In genomic region chr13:30526612-30527217, GRCh38 we compare ENCODE assay signal across 20 cellular contexts.
DNase-seq lines count a peak whose midpoint lies in the region; ATAC-seq, FAIRE-seq and TF ChIP-seq lines count a peak whose summit lies in the region.
"Had no signal": no experiment of that assay in that cellular context is flagged by ENCODE, and none has a peak within 500 bp of the region (broad histone marks: within the 10 kb centered on the region; RNA-seq: fewer than 3 reads in every experiment).

No MANE protein-coding gene starts in this region.

- no peaks in the 10 kb centered on the region for H3K27me3 ChIP-seq in GM23338 (ENCODE audit: insufficient read depth)
- no peaks in the 10 kb centered on the region for H3K27me3 ChIP-seq in astrocyte (ENCODE audit: insufficient read depth, low read length)
- no peaks in the 10 kb centered on the region for H3K27me3 ChIP-seq in trophoblast cell (ENCODE audit: insufficient read depth, low read length)
- H3K27me3 ChIP-seq: gastrocnemius medialis, tibial nerve had no signal

- H3K27ac Mint-ChIP-seq in GM23338 (no peak overlapping the region; the same call in 1 of the 2 replicates), astrocyte (ENCODE audit: unreplicated experiment) (no peak overlapping the region), natural killer cell (no peak overlapping the region)
- H3K27ac Mint-ChIP-seq: stimulated activated naive CD8-positive, alpha-beta T cell treated with anti-CD3 and anti-CD28 coated beads, Interleukin-15, Interleukin-2, amounts not matched to agents 100 ng/mL and 50 ng/mL, for 24 hours had no signal

- H3K36me3 Mint-ChIP-seq in GM23338 (ENCODE audit: low read depth) (no peaks in the 10 kb centered on the region), astrocyte (ENCODE audit: low read depth, unreplicated experiment) (no peaks in the 10 kb centered on the region), natural killer cell (no peaks in the 10 kb centered on the region)

- H3K23ac ChIP-seq in trophoblast cell (ENCODE audit: low read length) = no peak overlapping the region

- H3K4me2 ChIP-seq in GM23338 (no peak overlapping the region), astrocyte (ENCODE audit: low read length) (no peak overlapping the region), trophoblast cell (ENCODE audit: low read length) (peak overlapping the region; percentile 40)
- H3K4me2 ChIP-seq: KMS-11 had no signal

- H3K27ac ChIP-seq in GM23338 (ENCODE audit: low read depth) (no peak overlapping the region), astrocyte (ENCODE audit: low read depth, low read length) (no peak overlapping the region), trophoblast cell (ENCODE audit: low read depth, low read length) (peak overlapping the region; percentile 48)
- H3K27ac ChIP-seq: gastrocnemius medialis, KMS-11, tibial nerve had no signal

- H2BK120ac ChIP-seq in trophoblast cell (ENCODE audit: insufficient read depth, low read length, poor library complexity) = peak overlapping the region; percentile 35

- H3K4me3 ChIP-seq in GM23338 (no peak overlapping the region), astrocyte (ENCODE audit: insufficient read depth, low read depth, low read length) (no peak overlapping the region), trophoblast cell (ENCODE audit: low read depth, low read length) (no peak overlapping the region)
- H3K4me3 ChIP-seq: gastrocnemius medialis had no signal

- H3K4me3 Mint-ChIP-seq in GM23338 (no peak overlapping the region), astrocyte (ENCODE audit: unreplicated experiment) (no peak overlapping the region), natural killer cell (no peak overlapping the region)
- H3K4me3 Mint-ChIP-seq: stimulated activated naive CD8-positive, alpha-beta T cell treated with anti-CD3 and anti-CD28 coated beads, Interleukin-15, Interleukin-2, amounts not matched to agents 100 ng/mL and 50 ng/mL, for 24 hours had no signal

- H3K4me1 ChIP-seq in GM23338 (ENCODE audit: insufficient read depth) = 0 out of 2 replicates have a peak, but pooled peaks cover 3% of the 10 kb centered on the region
- H3K4me1 ChIP-seq in astrocyte (ENCODE audit: insufficient read depth, low read length) = no peaks in the 10 kb centered on the region
- peaks cover 7 to 9% of the 10 kb centered on the region in 2 experiments for H3K4me1 ChIP-seq in trophoblast cell (ENCODE audit: control insufficient read depth in 1 of 2, insufficient read depth in 2 of 2, low read length in 2 of 2)
- H3K4me1 ChIP-seq: gastrocnemius medialis, tibial nerve had no signal

- H3K9me3 Mint-ChIP-seq in GM23338 = no peaks in the 10 kb centered on the region; the same call in 2 of the 3 replicates
- no peaks in the 10 kb centered on the region for H3K9me3 Mint-ChIP-seq in astrocyte (ENCODE audit: unreplicated experiment)
- H3K9me3 Mint-ChIP-seq in natural killer cell = no peaks in the 10 kb centered on the region
- H3K9me3 Mint-ChIP-seq: stimulated activated naive CD8-positive, alpha-beta T cell treated with anti-CD3 and anti-CD28 coated beads, Interleukin-15, Interleukin-2, amounts not matched to agents 100 ng/mL and 50 ng/mL, for 24 hours had no signal

- no peak overlapping the region for H3K4ac ChIP-seq in trophoblast cell (ENCODE audit: low read depth, low read length)

- no peak overlapping the region for H3K9ac ChIP-seq in astrocyte (ENCODE audit: low read length)
- no peak overlapping the region for H3K9ac ChIP-seq in trophoblast cell (ENCODE audit: low read length)
- H3K9ac ChIP-seq: KMS-11 had no signal

- no peak overlapping the region for H3K14ac ChIP-seq in trophoblast cell (ENCODE audit: low read length)

- peak overlapping the region; percentile 62 for H2BK12ac ChIP-seq in trophoblast cell (ENCODE audit: low read length)

- no CpG with 5 or more reads among the region's 16 CpGs for whole genome bisulfite sequencing in trophoblast cell (ENCODE audit: extremely low coverage, insufficient coverage, insufficient read length)

- H2AFZ ChIP-seq in GM23338 = peak overlapping the region; percentile 74
- H2AFZ ChIP-seq in astrocyte (ENCODE audit: low read depth, low read length) = peak overlapping the region; percentile 5
- H2AFZ ChIP-seq in trophoblast cell (ENCODE audit: insufficient read depth, low read length, poor library complexity) = no peak overlapping the region

- FAIRE-seq in astrocyte (lab: Jason Lieb, UNC) = no peak
- FAIRE-seq: endometrium, TTC549 had no signal

- no peak for TF ChIP-seq CTCF in GM23338 (conservative IDR thresholded peaks at IDR 0.05; ENCODE audit: low read depth in 2 of 2)
- no peak for TF ChIP-seq CTCF in astrocyte (IDR thresholded peaks at IDR 0.05; ENCODE audit: insufficient read depth, low read depth, low read length)
- no peak for TF ChIP-seq CTCF in natural killer cell (IDR thresholded peaks at IDR 0.05)

- H3K79me2 ChIP-seq in GM23338 (replicated peaks; ENCODE audit: insufficient read depth) = no peaks in the 10 kb centered on the region
- no peaks in the 10 kb centered on the region for H3K79me2 ChIP-seq in astrocyte (ENCODE audit: insufficient read depth, low read length)
- no peaks in the 10 kb centered on the region for H3K79me2 ChIP-seq in trophoblast cell (ENCODE audit: control insufficient read depth, insufficient read depth, low read length, poor library complexity)

- H3K4me1 Mint-ChIP-seq in GM23338 = peaks cover 5% of the 10 kb centered on the region; the same call in 2 of the 3 replicates
- H3K4me1 Mint-ChIP-seq in astrocyte (ENCODE audit: low read depth, unreplicated experiment) = no peaks in the 10 kb centered on the region
- no peaks in the 10 kb centered on the region for H3K4me1 Mint-ChIP-seq in natural killer cell

- H4K91ac ChIP-seq in trophoblast cell (ENCODE audit: low read depth, low read length) = peak overlapping the region; percentile 39

- peak overlapping the region; percentile 3 for H2BK5ac ChIP-seq in trophoblast cell (ENCODE audit: low read depth, low read length, poor library complexity)

- intact Hi-C loops in natural killer cell (cut with micrococcal nuclease) = no loop called here

- ATAC-seq in GM23338 = peak; percentile 57
- no peak for ATAC-seq in natural killer cell
- no peak for ATAC-seq in HG02840 (IDR thresholded peaks at IDR 0.05; ENCODE audit: low FRiP score, unreplicated experiment)
- ATAC-seq: gastrocnemius medialis had no signal

- H4K20me1 ChIP-seq in GM23338 (replicated peaks; ENCODE audit: insufficient read depth) (no peaks in the 10 kb centered on the region), astrocyte (ENCODE audit: insufficient read depth, low read length) (no peaks in the 10 kb centered on the region)

- no peak overlapping the region for H4K8ac ChIP-seq in trophoblast cell (ENCODE audit: low read depth, low read length)

- H3K9me3 ChIP-seq in astrocyte (ENCODE audit: insufficient read depth, low read depth, low read length) = no peaks in the 10 kb centered on the region
- H3K9me3 ChIP-seq in trophoblast cell (ENCODE audit: insufficient read depth, low read depth, low read length) = no peaks in the 10 kb centered on the region
- H3K9me3 ChIP-seq: gastrocnemius medialis, tibial nerve had no signal

- H3K18ac ChIP-seq in trophoblast cell (ENCODE audit: low read length) = no peak overlapping the region

- H3K27me3 Mint-ChIP-seq in GM23338 (ENCODE audit: insufficient read depth, low read depth, poor library complexity) (peaks cover 2% of the 10 kb centered on the region), astrocyte (ENCODE audit: low read depth, unreplicated experiment) (peaks cover 5% of the 10 kb centered on the region), natural killer cell (ENCODE audit: low read depth in 2 of 2) (peaks cover 0 to 6% of the 10 kb centered on the region in 2 donors)
- H3K27me3 Mint-ChIP-seq: stimulated activated naive CD8-positive, alpha-beta T cell treated with anti-CD3 and anti-CD28 coated beads, Interleukin-15, Interleukin-2, amounts not matched to agents 100 ng/mL and 50 ng/mL, for 24 hours had no signal

- H3F3A ChIP-seq in GM23338 (replicated peaks; ENCODE audit: low read depth) = no peaks in the 10 kb centered on the region

- no peak overlapping the region for H2AK5ac ChIP-seq in trophoblast cell (ENCODE audit: low read length)

- peak; percentile 26 for DNase-seq in GM23338 (ENCODE audit: low spot score)
- DNase-seq in astrocyte (ENCODE audit: low read depth) = no peak
- peak; percentile 12 for DNase-seq in foreskin melanocyte
- DNase-seq in trophoblast cell = peak; percentile 35 to 57
- no peak for DNase-seq in activated CD4-positive, alpha-beta T cell treated with anti-CD3 and anti-CD28 coated beads, Interleukin-2, amount 50 U/mL, for 1 hour
- DNase-seq in natural killer cell = no peak
- no peak for DNase-seq in NCI-H187 treated with DMSO at 0.1 percent for 48 hours (lab: John Stamatoyannopoulos, UW)
- DNase-seq: activated CD4-positive, alpha-beta T cell treated with anti-CD3 and anti-CD28 coated beads for 48 hours; activated CD8-positive, alpha-beta memory T cell treated with anti-CD3 and anti-CD28 coated beads, Interleukin-2, amount 50 U/mL, for 48 hours; activated gamma-delta T cell; amniotic stem cell; DND-41; gastrocnemius medialis; NCI-H2081 treated with DMSO at 0.1 percent for 48 hours had no signal

- H3K9me2 ChIP-seq in GM23338 (ENCODE audit: insufficient read depth) = no peaks in the 10 kb centered on the region

- no peak overlapping the region for H4K12ac ChIP-seq in trophoblast cell (ENCODE audit: low read depth, low read length)

- peaks cover 7% of the 10 kb centered on the region for H3K79me1 ChIP-seq in trophoblast cell (ENCODE audit: low read length)

- H3K36me3 ChIP-seq in GM23338 (ENCODE audit: insufficient read depth) = no peaks in the 10 kb centered on the region
- H3K36me3 ChIP-seq in astrocyte (ENCODE audit: insufficient read depth, low read length) = no peaks in the 10 kb centered on the region
- no peaks in the 10 kb centered on the region for H3K36me3 ChIP-seq in trophoblast cell (ENCODE audit: control insufficient read depth in 1 of 2, insufficient read depth in 2 of 2, low read length in 2 of 2)
- H3K36me3 ChIP-seq: gastrocnemius medialis, tibial nerve had no signal

TF ChIP-seq in GM23338, 12 proteins besides CTCF, POLR2A, EP300 and RAD21:
- TF ChIP-seq ETS1 (IDR thresholded peaks at IDR 0.05) = no peak

Comparison
In these comparisons a context has a peak if more than half of its experiments do, and no peak if none do; other contexts are left out.
1. DNase-seq: peak in GM23338 (single experiment), foreskin melanocyte (single experiment) and trophoblast cell (2 of 2); none in astrocyte (single experiment), activated CD4-positive, alpha-beta T cell treated with anti-CD3 and anti-CD28 coated beads, Interleukin-2, amount 50 U/mL, for 1 hour (single experiment), natural killer cell (single experiment) and NCI-H187 treated with DMSO at 0.1 percent for 48 hours (single experiment).